ENCODE assay signal across 10 cellular contexts in the genomic region with DNA sequence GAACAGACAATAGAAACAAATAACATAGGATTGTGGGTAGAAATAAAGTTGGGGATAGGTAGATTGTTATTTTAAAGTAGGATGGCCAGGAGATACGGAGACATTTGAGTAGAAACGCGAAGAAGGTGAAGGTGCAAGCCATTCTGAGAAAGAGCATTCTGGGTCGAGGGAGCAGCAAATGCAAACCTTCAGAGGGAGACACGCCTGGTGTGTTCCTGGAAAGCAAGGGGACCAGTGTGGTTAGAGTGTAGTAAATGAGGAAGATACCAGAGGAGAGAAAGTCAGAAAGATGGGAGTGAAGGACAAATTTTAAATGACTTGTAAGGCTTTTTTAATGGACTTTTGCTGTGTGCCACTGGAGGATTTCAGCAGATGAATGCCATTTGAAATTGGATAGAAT. TPM values are rescaled to one million over a fixed set of nuclear protein-coding genes. Genes with fewer than 3 reads are reported as not detected.
DNase-seq lines count a peak whose midpoint lies in the region; ATAC-seq, FAIRE-seq and TF ChIP-seq lines count a peak whose summit lies in the region.
"Had no signal": no experiment of that assay in that cellular context is flagged by ENCODE, and none has a peak within 500 bp of the region (broad histone marks: within the 10 kb centered on the region; RNA-seq: fewer than 3 reads in every experiment).

No MANE protein-coding gene starts in this region.

- H3K4me3 Mint-ChIP-seq in activated CD4-positive, alpha-beta T cell treated with anti-CD3 and anti-CD28 coated beads, Interleukin-2, amount 10 ng/mL, durations not matched to agents 24 days and 14 days = peak overlapping the region; percentile 95
- peak overlapping the region; percentile 89 to 100 (median 98) for H3K4me3 Mint-ChIP-seq in T-cell

- H3K9ac ChIP-seq in smooth muscle cell (ENCODE audit: low read depth) = no peak overlapping the region

- H3K9me3 ChIP-seq in smooth muscle cell (replicated peaks; ENCODE audit: low read depth) = no peaks in the 10 kb centered on the region

- peak overlapping the region; percentile 91 for H3K4me2 ChIP-seq in smooth muscle cell

- peaks cover 30% of the 10 kb centered on the region for H3K79me2 ChIP-seq in smooth muscle cell (ENCODE audit: low read depth)

- no peaks in the 10 kb centered on the region for H3K36me3 ChIP-seq in smooth muscle cell (ENCODE audit: low read depth)

- peak overlapping the region; percentile 100 for H3K27ac Mint-ChIP-seq in activated CD4-positive, alpha-beta T cell treated with anti-CD3 and anti-CD28 coated beads, Interleukin-2, amount 10 ng/mL, durations not matched to agents 24 days and 14 days
- H3K27ac Mint-ChIP-seq in T-cell = peak overlapping the region; percentile 98 to 100

- FAIRE-seq in urothelium cell line (lab: Jason Lieb, UNC) = no peak

- POLR2A ChIA-PET in T-cell (lab: Charles Lee) = interaction anchor here (0.6 to 0.7 kb wide), 2 partner anchors 88 to 329 kb away, joined by 3 to 5 read pairs; no protein-coding TSS in a partner anchor

- CTCF ChIA-PET in T-cell (lab: Charles Lee) = no interaction called here

- H3K4me3 ChIP-seq in epithelial cell of proximal tubule (ENCODE audit: low read depth, low read length) = peak overlapping the region; percentile 89
- peak overlapping the region; percentile 71 for H3K4me3 ChIP-seq in smooth muscle cell

- WGBS in smooth muscle cell (ENCODE audit: low lambda C conversion rate) = 92% methylated on average over 5 of the region's 5 CpGs

- H3F3A ChIP-seq in smooth muscle cell (ENCODE audit: low read depth) = no peaks in the 10 kb centered on the region

- no peak overlapping the region for H3K27ac ChIP-seq in smooth muscle cell (ENCODE audit: low read depth)

- no peaks in the 10 kb centered on the region for H3K9me3 Mint-ChIP-seq in activated CD4-positive, alpha-beta T cell treated with anti-CD3 and anti-CD28 coated beads, Interleukin-2, amount 10 ng/mL, durations not matched to agents 24 days and 14 days
- H3K9me3 Mint-ChIP-seq in T-cell = no peaks in the 10 kb centered on the region

- H3K27me3 Mint-ChIP-seq in activated CD4-positive, alpha-beta T cell treated with anti-CD3 and anti-CD28 coated beads, Interleukin-2, amount 10 ng/mL, durations not matched to agents 24 days and 14 days = no peaks in the 10 kb centered on the region
- H3K27me3 Mint-ChIP-seq in T-cell = no peaks in the 10 kb centered on the region

- H3K4me1 ChIP-seq in smooth muscle cell (ENCODE audit: low read depth) = no peaks in the 10 kb centered on the region

- peaks cover 28% of the 10 kb centered on the region for H3K4me1 Mint-ChIP-seq in activated CD4-positive, alpha-beta T cell treated with anti-CD3 and anti-CD28 coated beads, Interleukin-2, amount 10 ng/mL, durations not matched to agents 24 days and 14 days
- H3K4me1 Mint-ChIP-seq in T-cell = peaks cover 37 to 50% (median 42%) of the 10 kb centered on the region in 3 donors

- intact Hi-C loops in activated CD4-positive, alpha-beta T cell treated with anti-CD3 and anti-CD28 coated beads, Interleukin-2, amount 10 ng/mL, durations not matched to agents 24 days and 14 days (cut with micrococcal nuclease) = no loop called here

- H4K20me1 ChIP-seq in smooth muscle cell (ENCODE audit: low read depth) = no peaks in the 10 kb centered on the region

- peaks cover 38% of the 10 kb centered on the region for H3K36me3 Mint-ChIP-seq in activated CD4-positive, alpha-beta T cell treated with anti-CD3 and anti-CD28 coated beads, Interleukin-2, amount 10 ng/mL, durations not matched to agents 24 days and 14 days (ENCODE audit: low read depth)
- H3K36me3 Mint-ChIP-seq in T-cell = peaks cover 30% of the 10 kb centered on the region

- H3K27me3 ChIP-seq in smooth muscle cell (ENCODE audit: low read depth) = no peaks in the 10 kb centered on the region

- peak; percentile 60 for DNase-seq in activated CD4-positive, alpha-beta T cell treated with anti-CD3 and anti-CD28 coated beads, Interleukin-2, amount 10 ng/mL, durations not matched to agents 24 days and 14 days
- DNase-seq in activated CD4-positive, alpha-beta T cell treated with anti-CD3 and anti-CD28 coated beads for 48 hours = no peak
- no peak for DNase-seq in T-cell
- DNase-seq in epithelial cell of proximal tubule (ENCODE audit: low read depth) = no peak
- DNase-seq in smooth muscle cell (lab: John Stamatoyannopoulos, UW; ENCODE audit: unreplicated experiment) = no peak
- DNase-seq in urothelium cell line (ENCODE audit: low spot score) = no peak
- DNase-seq: left cardiac atrium; NK-92 treated with Interleukin-12 subunit alpha and Interleukin-12 subunit beta, amount 100 ng/mL, for 24 hours had no signal

- TF ChIP-seq CTCF in epithelial cell of proximal tubule (conservative IDR thresholded peaks at IDR 0.05; ENCODE audit: low read depth, low read length) (no peak), smooth muscle cell (IDR thresholded peaks at IDR 0.05; ENCODE audit: borderline replicate concordance, insufficient read depth, poor library complexity, severe bottlenecking) (no peak)

- ATAC-seq in T-cell (replicated peaks in 1 of 4) (no peak), GM21381 (IDR thresholded peaks at IDR 0.05; ENCODE audit: unreplicated experiment) (no peak), HG03354 (IDR thresholded peaks at IDR 0.05; ENCODE audit: poor library complexity, severe bottlenecking, unreplicated experiment) (no peak)

- H2AFZ ChIP-seq in smooth muscle cell (ENCODE audit: low read depth) = no peak overlapping the region

RNA-seq across cellular contexts. Expression of a gene that starts 1.7 kb away (rescaled TPM):
- 21.6 and 23.2 TPM in 2 replicates for total RNA-seq in activated CD4-positive, alpha-beta T cell treated with anti-CD3 and anti-CD28 coated beads, Interleukin-2, amount 10 ng/mL, durations not matched to agents 24 days and 14 days
- total RNA-seq in T-cell = 10 to 100 TPM; 33.5 to 38.5 (median 36.3) TPM
- total RNA-seq in epithelial cell of proximal tubule = 11.1 and 13.2 TPM in 2 replicates
- total RNA-seq in smooth muscle cell = 14.2 and 18.1 TPM in 2 replicates
- 7.6 and 11.9 TPM in 2 replicates for polyA plus RNA-seq in smooth muscle cell
